Comparison of ENCODE assay signal across 15 cellular contexts in genomic region chr4:15400276-15400675, GRCh38. TPM values are rescaled to one million over a fixed set of nuclear protein-coding genes. Genes with fewer than 3 reads are reported as not detected.
DNase-seq lines count a peak whose midpoint lies in the region; ATAC-seq and TF ChIP-seq lines count a peak whose summit lies in the region.
"Had no signal": no experiment of that assay in that cellular context is flagged by ENCODE, and none has a peak within 500 bp of the region (broad histone marks: within the 10 kb centered on the region; RNA-seq: fewer than 3 reads in every experiment).

No MANE protein-coding gene starts in this region.

- no peaks in the 10 kb centered on the region for H3K27me3 ChIP-seq in ACC112 (ENCODE audit: insufficient read depth, low read length)
- no peaks in the 10 kb centered on the region for H3K27me3 ChIP-seq in MM.1S (replicated peaks; ENCODE audit: insufficient read depth, low read length)
- H3K27me3 ChIP-seq in esophagus muscularis mucosa: no peaks in the 10 kb centered on the region
- H3K27me3 ChIP-seq in gastrocnemius medialis: no peaks in the 10 kb centered on the region
- H3K27me3 ChIP-seq: heart left ventricle had no signal

- ATAC-seq in GM18907 (IDR thresholded peaks at IDR 0.05; ENCODE audit: unreplicated experiment) (no peak), gastrocnemius medialis (no peak)

- peak overlapping the region; percentile 39 for H2AFZ ChIP-seq in ACC112 (ENCODE audit: low read length, unreplicated experiment)
- no peak overlapping the region for H2AFZ ChIP-seq in MM.1S (ENCODE audit: low read length)

- H3K27ac ChIP-seq in ACC112 (ENCODE audit: low read depth, low read length): peak overlapping the region; percentile 54
- H3K27ac ChIP-seq in MM.1S (ENCODE audit: low read length): peak overlapping the region; percentile 38; the same call in 1 of the 2 replicates
- peak overlapping the region; percentile 60 to 82 (median 74) for H3K27ac ChIP-seq in esophagus muscularis mucosa (replicated peaks in 1 of 4)
- H3K27ac ChIP-seq in gastrocnemius medialis: no peak overlapping the region

- no peaks in the 10 kb centered on the region for H4K20me1 ChIP-seq in MM.1S (ENCODE audit: insufficient read depth, low read length)

- H3K9me3 Mint-ChIP-seq in osteocyte (ENCODE audit: unreplicated experiment): no peaks in the 10 kb centered on the region
- H3K9me3 Mint-ChIP-seq: activated CD4-positive, alpha-beta memory T cell treated with anti-CD3 and anti-CD28 coated beads for 36 hours had no signal

- H3K4me3 ChIP-seq in ACC112 (ENCODE audit: low read depth, low read length) (no peak overlapping the region; the same call in 1 of the 2 replicates), MM.1S (ENCODE audit: low read length) (peak overlapping the region; percentile 32; the same call in 1 of the 2 replicates), esophagus muscularis mucosa (no peak overlapping the region), gastrocnemius medialis (no peak overlapping the region)
- H3K4me3 ChIP-seq: heart left ventricle had no signal

- H3K9me3 ChIP-seq in MM.1S (replicated peaks; ENCODE audit: insufficient read depth, low read length) (no peaks in the 10 kb centered on the region), esophagus muscularis mucosa (no peaks in the 10 kb centered on the region), gastrocnemius medialis (no peaks in the 10 kb centered on the region)
- H3K9me3 ChIP-seq: heart left ventricle had no signal

- intact Hi-C loops in esophagus muscularis mucosa (cut with DNase I): no loop called here
- intact Hi-C loops in gastrocnemius medialis (cut with DNase I; ENCODE audit: low total_unique reads): no loop called here

- TF ChIP-seq CTCF in MM.1S (IDR thresholded peaks at IDR 0.05; ENCODE audit: low read length): no peak
- no peak for TF ChIP-seq CTCF in esophagus muscularis mucosa (IDR thresholded peaks at IDR 0.05)
- no peak for TF ChIP-seq CTCF in osteocyte (IDR thresholded peaks at IDR 0.05)
- no peak for TF ChIP-seq CTCF in gastrocnemius medialis (IDR thresholded peaks at IDR 0.05 in 4 of 5, conservative IDR thresholded peaks at IDR 0.05 in 1 of 5)

- no peaks in the 10 kb centered on the region for H3K36me3 ChIP-seq in ACC112 (ENCODE audit: insufficient read depth, low read length)
- no peaks in the 10 kb centered on the region for H3K36me3 ChIP-seq in MM.1S (replicated peaks; ENCODE audit: insufficient read depth, low read length)
- no peaks in the 10 kb centered on the region for H3K36me3 ChIP-seq in esophagus muscularis mucosa
- no peaks in the 10 kb centered on the region for H3K36me3 ChIP-seq in gastrocnemius medialis
- H3K36me3 ChIP-seq: heart left ventricle had no signal

- 76% methylated on average over 3 of the region's 3 CpGs for WGBS in esophagus muscularis mucosa

- H3K36me3 Mint-ChIP-seq in osteocyte (ENCODE audit: unreplicated experiment): no peaks in the 10 kb centered on the region
- H3K36me3 Mint-ChIP-seq: activated CD4-positive, alpha-beta memory T cell treated with anti-CD3 and anti-CD28 coated beads for 36 hours had no signal

- peaks cover 46% of the 10 kb centered on the region for H3K4me1 ChIP-seq in ACC112 (ENCODE audit: control insufficient read depth, insufficient read depth, low read length, unreplicated experiment)
- H3K4me1 ChIP-seq in MM.1S (ENCODE audit: low read length): peaks cover 24% of the 10 kb centered on the region
- peaks cover 22 to 70% (median 56%) of the 10 kb centered on the region in 4 donors for H3K4me1 ChIP-seq in esophagus muscularis mucosa
- H3K4me1 ChIP-seq in gastrocnemius medialis: no peaks in the 10 kb centered on the region

- TF ChIP-seq POLR2A in esophagus muscularis mucosa (IDR thresholded peaks at IDR 0.05; ENCODE audit: low read depth): no peak
- TF ChIP-seq POLR2A in gastrocnemius medialis (IDR thresholded peaks at IDR 0.05): no peak

- peak overlapping the region; percentile 71 for H3K4me2 ChIP-seq in MM.1S (ENCODE audit: low read depth, low read length)

- in situ Hi-C loops in gastrocnemius medialis (cut with MboI; ENCODE audit: low sequenced_read_pairs in 4 of 4): no loop called here

- no peak for TF ChIP-seq EP300 in esophagus muscularis mucosa (IDR thresholded peaks at IDR 0.05)

- H3K79me2 ChIP-seq in ACC112 (ENCODE audit: control insufficient read depth, insufficient read depth, low read length, unreplicated experiment) (no peaks in the 10 kb centered on the region), MM.1S (ENCODE audit: low read length) (no peaks in the 10 kb centered on the region)

- peak overlapping the region; percentile 89 for H3K27ac Mint-ChIP-seq in osteocyte (ENCODE audit: unreplicated experiment)

- DNase-seq in MM.1S (no peak), esophagus muscularis mucosa (ENCODE audit: extremely low spot score) (no peak), osteocyte (ENCODE audit: extremely low spot score, unreplicated experiment) (no peak), hippocampal formation (lab: John Stamatoyannopoulos, UW) (no peak), T-helper 9 cell (no peak), gastrocnemius medialis (no peak)
- DNase-seq: activated effector memory CD4-positive, alpha-beta T cell treated with anti-CD3 and anti-CD28 coated beads, Interleukin-2, amount 50 U/mL, for 16 hours; DMS53; NCI-H1694; NCI-H526 treated with DMSO at 0.1 percent for 48 hours had no signal

- H3K4me3 Mint-ChIP-seq in osteocyte (ENCODE audit: unreplicated experiment): no peak overlapping the region

- H3K9ac ChIP-seq in MM.1S (ENCODE audit: low read length): no peak overlapping the region

- peaks cover 10% of the 10 kb centered on the region; the same call in 1 of the 2 replicates for H3F3A ChIP-seq in MM.1S (ENCODE audit: insufficient read depth, low read length)

- H3K9me2 ChIP-seq in MM.1S (replicated peaks; ENCODE audit: insufficient read depth, low read length): no peaks in the 10 kb centered on the region

- no peaks in the 10 kb centered on the region for H3K27me3 Mint-ChIP-seq in osteocyte (ENCODE audit: unreplicated experiment)
- H3K27me3 Mint-ChIP-seq: activated CD4-positive, alpha-beta memory T cell treated with anti-CD3 and anti-CD28 coated beads for 36 hours had no signal

- H3K4me1 Mint-ChIP-seq in osteocyte (ENCODE audit: unreplicated experiment): peaks cover 60% of the 10 kb centered on the region

RNA-seq across cellular contexts. Expression of gene C1QTNF7, which starts 27.6 kb away (rescaled TPM):
- total RNA-seq in esophagus muscularis mucosa (10 to 100 TPM; 15.7 to 41.9 (median 26.0) TPM), osteocyte (not detected in 2 replicates), gastrocnemius medialis (10 to 100 TPM in 1 of 4 donors, under 1 TPM in 3; 0.29 to 11.6 (median 0.72) TPM)
- total RNA-seq: activated CD4-positive, alpha-beta memory T cell treated with anti-CD3 and anti-CD28 coated beads for 36 hours; RPMI7951 had no signal

Comparison
In these comparisons a context has a peak if more than half of its experiments do, and no peak if none do; other contexts are left out.
1. H3K27ac ChIP-seq: peak in ACC112 (single experiment), MM.1S (single experiment) and esophagus muscularis mucosa (4 of 4); none in gastrocnemius medialis (0 of 4).